Comparison of ENCODE assay signal across 8 cellular contexts in the genomic region with DNA sequence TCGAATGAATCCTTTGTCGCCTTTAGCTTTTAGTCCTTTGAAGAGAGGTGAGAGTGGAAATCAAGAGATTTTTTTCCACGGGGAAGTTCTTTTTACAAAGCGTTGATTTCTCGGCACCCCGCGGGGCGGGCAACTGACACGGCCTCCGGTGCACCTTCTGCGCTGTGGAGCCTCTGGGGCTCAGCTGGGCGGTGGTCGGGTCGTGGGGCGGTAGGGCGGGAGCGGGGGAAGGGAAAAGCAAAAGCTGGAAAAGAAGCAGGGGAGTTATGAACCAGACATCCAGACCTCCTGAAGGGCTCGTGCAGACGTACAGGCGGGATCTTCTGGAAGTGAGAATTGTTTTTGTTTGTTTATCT.
DNase-seq lines count a peak whose midpoint lies in the region; ATAC-seq and TF ChIP-seq lines count a peak whose summit lies in the region.
"Not testable (repeated sequence)": the region's sequence is repeated elsewhere in the genome, so short reads cannot be mapped to it uniquely, and the experiment has no call there.

No MANE protein-coding gene starts in this region.

- H3K9me3 ChIP-seq in heart left ventricle; lower lobe of right lung; stomach smooth muscle (ENCODE audit: control insufficient read depth in 2 of 2, low read length in 2 of 2): not testable (repeated sequence)

- H3K27ac Mint-ChIP-seq in dendritic cell treated with granulocyte-macrophage colony-stimulating factor and Interleukin-4, amounts not matched to agents 40 ng/mL and 50 ng/mL, for 4 days: peak overlapping the region; percentile 75

- peak overlapping the region; percentile 80 for H3K4me3 Mint-ChIP-seq in dendritic cell treated with granulocyte-macrophage colony-stimulating factor and Interleukin-4, amounts not matched to agents 40 ng/mL and 50 ng/mL, for 4 days

- not testable (repeated sequence) for H3K4me1 Mint-ChIP-seq in dendritic cell treated with granulocyte-macrophage colony-stimulating factor and Interleukin-4, amounts not matched to agents 40 ng/mL and 50 ng/mL, for 4 days (ENCODE audit: low read depth)

- not testable (repeated sequence) for H3K36me3 ChIP-seq in heart left ventricle; lower lobe of right lung; stomach smooth muscle (ENCODE audit: control insufficient read depth in 2 of 2, insufficient read depth in 2 of 2, low read length in 2 of 2)

- not testable (repeated sequence) for TF ChIP-seq CTCF in heart left ventricle (IDR thresholded peaks at IDR 0.05); lower lobe of right lung (IDR thresholded peaks at IDR 0.05)

- peak overlapping the region in 1 of 12 donors; percentile 31 for H3K27ac ChIP-seq in heart left ventricle
- not testable (repeated sequence) for H3K27ac ChIP-seq in lower lobe of right lung; stomach smooth muscle (ENCODE audit: low read length)

- not testable (repeated sequence) for ATAC-seq in heart left ventricle
- ATAC-seq in lower lobe of right lung: peak; percentile 49 to 55

- peak; percentile 11 for DNase-seq in ELF-1 (ENCODE audit: low read depth, low spot score)
- DNase-seq in activated CD4-positive, alpha-beta T cell treated with anti-CD3 and anti-CD28 coated beads for 48 hours: peak; percentile 27
- peak; percentile 33 for DNase-seq in activated naive CD4-positive, alpha-beta T cell treated with anti-CD3 and anti-CD28 coated beads, Interleukin-2, amount 50 U/mL, for 16 hours
- DNase-seq in heart left ventricle: not testable (repeated sequence)
- peak; percentile 57 for DNase-seq in lower lobe of right lung
- peak; percentile 80 for DNase-seq in posterior vena cava (ENCODE audit: low spot score)

- not testable (repeated sequence) for H3K9ac ChIP-seq in stomach smooth muscle (ENCODE audit: low read length in 2 of 2)

- not testable (repeated sequence) for H3K9me3 Mint-ChIP-seq in dendritic cell treated with granulocyte-macrophage colony-stimulating factor and Interleukin-4, amounts not matched to agents 40 ng/mL and 50 ng/mL, for 4 days

- TF ChIP-seq POLR2A in heart left ventricle (IDR thresholded peaks at IDR 0.05): not testable (repeated sequence)

- H3K4me3 ChIP-seq in heart left ventricle: peak overlapping the region in 10 of 12 donors; percentile 5 to 54 (median 40)
- H3K4me3 ChIP-seq in lower lobe of right lung: peak overlapping the region; percentile 50
- H3K4me3 ChIP-seq in stomach smooth muscle (ENCODE audit: low read length in 2 of 2): peak overlapping the region; percentile 43 to 54

- not testable (repeated sequence) for H3K27me3 Mint-ChIP-seq in dendritic cell treated with granulocyte-macrophage colony-stimulating factor and Interleukin-4, amounts not matched to agents 40 ng/mL and 50 ng/mL, for 4 days

- not testable (repeated sequence) for H3K27me3 ChIP-seq in heart left ventricle; lower lobe of right lung (ENCODE audit: low read depth); stomach smooth muscle (ENCODE audit: control insufficient read depth in 1 of 2, insufficient read depth in 2 of 2, low read length in 2 of 2)

- not testable (repeated sequence) for H3K36me3 Mint-ChIP-seq in dendritic cell treated with granulocyte-macrophage colony-stimulating factor and Interleukin-4, amounts not matched to agents 40 ng/mL and 50 ng/mL, for 4 days (ENCODE audit: low read depth)

- intact Hi-C loops in dendritic cell treated with granulocyte-macrophage colony-stimulating factor and Interleukin-4, amounts not matched to agents 40 ng/mL and 50 ng/mL, for 4 days (cut with micrococcal nuclease); heart left ventricle (cut with DNase I); lower lobe of right lung (cut with DNase I); posterior vena cava (cut with DNase I): not testable (repeated sequence)

- WGBS in heart left ventricle, 4 donors: 9 to 23% (median 20%) methylated on average over 7 to 20 of the region's 20 CpGs

- H3K4me1 ChIP-seq in heart left ventricle; lower lobe of right lung; stomach smooth muscle (ENCODE audit: control insufficient read depth, insufficient read depth, low read length): not testable (repeated sequence)
